In the genomic region with DNA sequence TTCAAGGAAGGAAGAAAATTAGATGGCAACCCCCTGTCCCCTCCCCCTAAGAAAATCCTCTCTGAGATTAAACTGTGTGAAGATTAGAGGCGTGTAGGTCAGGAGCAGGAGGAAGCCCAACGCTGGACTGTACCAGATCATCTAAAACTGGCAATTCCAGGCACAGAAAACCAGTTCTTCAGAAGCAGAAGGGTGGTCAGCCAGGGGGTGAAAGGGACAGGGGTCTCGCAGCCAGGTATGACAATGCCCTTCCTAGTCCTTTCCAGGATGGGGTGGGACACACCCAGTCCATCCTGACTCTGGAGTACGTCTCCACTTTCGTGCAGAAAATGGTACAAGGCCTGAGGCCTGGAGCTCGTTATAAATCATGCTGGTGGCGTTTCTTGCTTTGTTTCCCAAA, we compare ENCODE assay signal across 14 cellular contexts. TPM values are rescaled to one million over a fixed set of nuclear protein-coding genes. Genes with fewer than 3 reads are reported as not detected.
DNase-seq lines count a peak whose midpoint lies in the region; ATAC-seq and TF ChIP-seq lines count a peak whose summit lies in the region.
"Had no signal": no experiment of that assay in that cellular context is flagged by ENCODE, and none has a peak within 500 bp of the region (broad histone marks: within the 10 kb centered on the region; RNA-seq: fewer than 3 reads in every experiment).

No MANE protein-coding gene starts in this region.

- no peak for TF ChIP-seq POLR2A in body of pancreas (IDR thresholded peaks at IDR 0.05)

- 82 to 87% methylated on average over 4 to 7 of the region's 7 CpGs for WGBS in body of pancreas, 2 donors

- no peaks in the 10 kb centered on the region for H3K9me3 Mint-ChIP-seq in GM23338
- no peaks in the 10 kb centered on the region for H3K9me3 Mint-ChIP-seq in activated CD8-positive, alpha-beta T cell treated with anti-CD3 and anti-CD28 coated beads, Interleukin-2, amount 10 ng/mL, durations not matched to agents 7 days and 5 days (ENCODE audit: insufficient read depth)
- no peaks in the 10 kb centered on the region for H3K9me3 Mint-ChIP-seq in natural killer cell treated with Interleukin-12 subunit alpha and Interleukin-12 subunit beta and Interleukin-15 and Interleukin-18, amount 100 ng/mL, for 72 hours

- peaks cover 57% of the 10 kb centered on the region for H3K4me1 ChIP-seq in GM23338 (ENCODE audit: insufficient read depth)
- peaks cover 9% of the 10 kb centered on the region for H3K4me1 ChIP-seq in body of pancreas
- H3K4me1 ChIP-seq: lower lobe of right lung had no signal

- H3K9me2 ChIP-seq in GM23338 (ENCODE audit: insufficient read depth): no peaks in the 10 kb centered on the region
- H3K9me2 ChIP-seq: SK-N-SH had no signal

- H3F3A ChIP-seq in GM23338 (replicated peaks; ENCODE audit: low read depth): no peaks in the 10 kb centered on the region

- CTCF ChIA-PET in activated CD8-positive, alpha-beta T cell treated with anti-CD3 and anti-CD28 coated beads, Interleukin-2, amount 10 ng/mL, durations not matched to agents 7 days and 5 days (lab: Charles Lee): interaction anchor here (1.4 to 11.9 kb wide), 3 partner anchors 11 to 135 kb away, joined by 3 to 149 read pairs (median 14); no protein-coding TSS in a partner anchor

- ATAC-seq in GM23338 (no peak), body of pancreas (no peak)
- ATAC-seq in activated CD8-positive, alpha-beta T cell treated with anti-CD3 and anti-CD28 coated beads, Interleukin-2, amount 10 ng/mL, durations not matched to agents 7 days and 5 days: peak; percentile 14
- no peak for ATAC-seq in natural killer cell treated with Interleukin-12 subunit alpha and Interleukin-12 subunit beta and Interleukin-15 and Interleukin-18, amount 100 ng/mL, for 72 hours

- TF ChIP-seq CTCF in GM06990 (IDR thresholded peaks at IDR 0.05; ENCODE audit: insufficient read depth, low read length, poor library complexity, severe bottlenecking) (no peak), GM23338 (conservative IDR thresholded peaks at IDR 0.05; ENCODE audit: low read depth in 2 of 2) (no peak), body of pancreas (IDR thresholded peaks at IDR 0.05) (no peak)

- no peak overlapping the region for H3K4me3 Mint-ChIP-seq in GM23338
- peak overlapping the region; percentile 93 for H3K4me3 Mint-ChIP-seq in activated CD8-positive, alpha-beta T cell treated with anti-CD3 and anti-CD28 coated beads, Interleukin-2, amount 10 ng/mL, durations not matched to agents 7 days and 5 days
- peak overlapping the region; percentile 99 for H3K4me3 Mint-ChIP-seq in natural killer cell treated with Interleukin-12 subunit alpha and Interleukin-12 subunit beta and Interleukin-15 and Interleukin-18, amount 100 ng/mL, for 72 hours
- H3K4me3 Mint-ChIP-seq: brain had no signal

- H3K79me2 ChIP-seq in GM23338 (replicated peaks; ENCODE audit: insufficient read depth): no peaks in the 10 kb centered on the region

- no peak overlapping the region for H3K4me2 ChIP-seq in GM23338
- H3K4me2 ChIP-seq: SK-N-SH had no signal

- peaks cover 74% of the 10 kb centered on the region for H3K4me1 Mint-ChIP-seq in GM23338
- peaks cover 67% of the 10 kb centered on the region for H3K4me1 Mint-ChIP-seq in activated CD8-positive, alpha-beta T cell treated with anti-CD3 and anti-CD28 coated beads, Interleukin-2, amount 10 ng/mL, durations not matched to agents 7 days and 5 days (ENCODE audit: low read depth)
- peaks cover 48 to 67% of the 10 kb centered on the region in 2 donors for H3K4me1 Mint-ChIP-seq in natural killer cell treated with Interleukin-12 subunit alpha and Interleukin-12 subunit beta and Interleukin-15 and Interleukin-18, amount 100 ng/mL, for 72 hours (ENCODE audit: low read depth in 2 of 2)

- no peaks in the 10 kb centered on the region for H3K36me3 Mint-ChIP-seq in GM23338 (ENCODE audit: low read depth)
- peaks cover 20% of the 10 kb centered on the region for H3K36me3 Mint-ChIP-seq in activated CD8-positive, alpha-beta T cell treated with anti-CD3 and anti-CD28 coated beads, Interleukin-2, amount 10 ng/mL, durations not matched to agents 7 days and 5 days (ENCODE audit: low read depth)
- peaks cover 16% of the 10 kb centered on the region for H3K36me3 Mint-ChIP-seq in natural killer cell treated with Interleukin-12 subunit alpha and Interleukin-12 subunit beta and Interleukin-15 and Interleukin-18, amount 100 ng/mL, for 72 hours
- H3K36me3 Mint-ChIP-seq: brain had no signal

- no peak overlapping the region for H3K27ac Mint-ChIP-seq in GM23338
- H3K27ac Mint-ChIP-seq in activated CD8-positive, alpha-beta T cell treated with anti-CD3 and anti-CD28 coated beads, Interleukin-2, amount 10 ng/mL, durations not matched to agents 7 days and 5 days: peak overlapping the region; percentile 96
- H3K27ac Mint-ChIP-seq in natural killer cell treated with Interleukin-12 subunit alpha and Interleukin-12 subunit beta and Interleukin-15 and Interleukin-18, amount 100 ng/mL, for 72 hours: peak overlapping the region; percentile 98

- peak overlapping the region; percentile 70 for H2AFZ ChIP-seq in GM23338

- H3K4me3 ChIP-seq in GM06990 (replicated peaks; ENCODE audit: low read depth, low read length) (peak overlapping the region; percentile 89), GM23338 (no peak overlapping the region), body of pancreas (no peak overlapping the region)
- H3K4me3 ChIP-seq: lower lobe of right lung had no signal

- H3K9me3 ChIP-seq in body of pancreas: no peaks in the 10 kb centered on the region
- H3K9me3 ChIP-seq: lower lobe of right lung, SK-N-SH had no signal

- no peak overlapping the region for H3K27ac ChIP-seq in GM23338 (ENCODE audit: low read depth)
- H3K27ac ChIP-seq in body of pancreas: no peak overlapping the region

- POLR2A ChIA-PET in activated CD8-positive, alpha-beta T cell treated with anti-CD3 and anti-CD28 coated beads, Interleukin-2, amount 10 ng/mL, durations not matched to agents 7 days and 5 days (lab: Charles Lee): interaction anchor here (0.7 to 16.0 kb wide), 6 partner anchors 8 to 114 kb away, joined by 3 to 517 read pairs (median 88); no protein-coding TSS in a partner anchor

- no peaks in the 10 kb centered on the region for H3K36me3 ChIP-seq in GM06990 (ENCODE audit: control insufficient read depth, insufficient read depth, low read length)
- no peaks in the 10 kb centered on the region for H3K36me3 ChIP-seq in GM23338 (ENCODE audit: insufficient read depth)
- no peaks in the 10 kb centered on the region for H3K36me3 ChIP-seq in body of pancreas (replicated peaks in 1 of 2; ENCODE audit: insufficient read depth in 1 of 2, low read depth in 2 of 2)
- H3K36me3 ChIP-seq: lower lobe of right lung had no signal

- DNase-seq in GM06990 (ENCODE audit: extremely low read depth, insufficient read length) (no peak), GM23338 (ENCODE audit: low spot score) (no peak), cerebellar nuclear complex (lab: John Stamatoyannopoulos, UW) (no peak), NCI-H2171 (lab: John Stamatoyannopoulos, UW) (no peak), body of pancreas (no peak)
- no peak for DNase-seq in activated CD8-positive, alpha-beta T cell treated with anti-CD3 and anti-CD28 coated beads, Interleukin-2, amount 10 ng/mL, durations not matched to agents 7 days and 5 days
- no peak for DNase-seq in natural killer cell treated with Interleukin-12 subunit alpha and Interleukin-12 subunit beta and Interleukin-15 and Interleukin-18, amount 100 ng/mL, for 72 hours (ENCODE audit: low spot score)
- DNase-seq: hippocampal formation, lower lobe of right lung, NCI-H1092, NCI-H510A treated with DMSO at 0.1 percent for 48 hours, posterior cingulate gyrus, SK-N-SH had no signal

- H3K27me3 ChIP-seq in GM06990 (replicated peaks; ENCODE audit: control insufficient read depth, insufficient read depth, low read length) (no peaks in the 10 kb centered on the region), GM23338 (ENCODE audit: insufficient read depth) (no peaks in the 10 kb centered on the region), body of pancreas (no peaks in the 10 kb centered on the region)

- H4K20me1 ChIP-seq in GM23338 (replicated peaks; ENCODE audit: insufficient read depth): no peaks in the 10 kb centered on the region

- intact Hi-C loops in body of pancreas (cut with DNase I): no loop called here

- peaks cover 1% of the 10 kb centered on the region for H3K27me3 Mint-ChIP-seq in GM23338 (ENCODE audit: insufficient read depth, low read depth, poor library complexity)
- no peaks in the 10 kb centered on the region for H3K27me3 Mint-ChIP-seq in activated CD8-positive, alpha-beta T cell treated with anti-CD3 and anti-CD28 coated beads, Interleukin-2, amount 10 ng/mL, durations not matched to agents 7 days and 5 days (ENCODE audit: low read depth)
- no peaks in the 10 kb centered on the region for H3K27me3 Mint-ChIP-seq in natural killer cell treated with Interleukin-12 subunit alpha and Interleukin-12 subunit beta and Interleukin-15 and Interleukin-18, amount 100 ng/mL, for 72 hours
- H3K27me3 Mint-ChIP-seq: brain had no signal

TF ChIP-seq in GM23338, 12 proteins besides CTCF, POLR2A, EP300 and RAD21 (continues in another document):
- TF ChIP-seq POLR2AphosphoS5 (IDR thresholded peaks at IDR 0.05; ENCODE audit: low read depth) (no peak), NANOG (IDR thresholded peaks at IDR 0.05; ENCODE audit: borderline replicate concordance) (no peak), STAT1 (IDR thresholded peaks at IDR 0.05; ENCODE audit: unreplicated experiment) (no peak), ZNF114 (CRISPR knock-in tag; IDR thresholded peaks at IDR 0.05) (no peak)
- TF ChIP-seq, protein P1, sequence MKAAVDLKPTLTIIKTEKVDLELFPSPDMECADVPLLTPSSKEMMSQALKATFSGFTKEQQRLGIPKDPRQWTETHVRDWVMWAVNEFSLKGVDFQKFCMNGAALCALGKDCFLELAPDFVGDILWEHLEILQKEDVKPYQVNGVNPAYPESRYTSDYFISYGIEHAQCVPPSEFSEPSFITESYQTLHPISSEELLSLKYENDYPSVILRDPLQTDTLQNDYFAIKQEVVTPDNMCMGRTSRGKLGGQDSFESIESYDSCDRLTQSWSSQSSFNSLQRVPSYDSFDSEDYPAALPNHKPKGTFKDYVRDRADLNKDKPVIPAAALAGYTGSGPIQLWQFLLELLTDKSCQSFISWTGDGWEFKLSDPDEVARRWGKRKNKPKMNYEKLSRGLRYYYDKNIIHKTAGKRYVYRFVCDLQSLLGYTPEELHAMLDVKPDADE (IDR thresholded peaks at IDR 0.05): no peak

RNA-seq across cellular contexts. Expression of a gene that starts 3.3 kb away (rescaled TPM):
- 2.7 and 3.7 TPM in 2 replicates for total RNA-seq in GM23338 (2014; rRNA removed; shearing (Covaris generic))
- 1.8 and 2.2 TPM in 2 replicates for polyA plus RNA-seq in GM23338 (2016; fragmentation: Nextera tagmentation; extraction: Ambion mirVana)
- 100 to 1,000 TPM; 147 to 159 TPM for total RNA-seq in activated CD8-positive, alpha-beta T cell treated with anti-CD3 and anti-CD28 coated beads, Interleukin-2, amount 10 ng/mL, durations not matched to agents 7 days and 5 days
- total RNA-seq in natural killer cell treated with Interleukin-12 subunit alpha and Interleukin-12 subunit beta and Interleukin-15 and Interleukin-18, amount 100 ng/mL, for 72 hours: 100 to 1,000 TPM; 140 to 169 TPM
- total RNA-seq in body of pancreas: 1 to 10 TPM; 2.9 to 7.9 TPM
- polyA plus RNA-seq: SK-N-SH had no signal

Comparison
In these comparisons a context has a peak if more than half of its experiments do, and no peak if none do; other contexts are left out.
1. RNA of a gene that starts 3.3 kb away (total RNA-seq): 140 to 169 TPM in natural killer cell treated with Interleukin-12 subunit alpha and Interleukin-12 subunit beta and Interleukin-15 and Interleukin-18, amount 100 ng/mL, for 72 hours and 147 to 159 TPM in activated CD8-positive, alpha-beta T cell treated with anti-CD3 and anti-CD28 coated beads, Interleukin-2, amount 10 ng/mL, durations not matched to agents 7 days and 5 days; 2.9 to 7.9 TPM in body of pancreas and 2.7 to 3.7 TPM in GM23338; every median in the first group is over 10 times any median in the second.